10 cellular contexts compared by ENCODE assay signal in genomic region chr3:193743702-193744047, GRCh38.
DNase-seq lines count a peak whose midpoint lies in the region; FAIRE-seq and TF ChIP-seq lines count a peak whose summit lies in the region.
"Had no signal": no experiment of that assay in that cellular context is flagged by ENCODE, and none has a peak within 500 bp of the region (broad histone marks: within the 10 kb centered on the region; RNA-seq: fewer than 3 reads in every experiment).

No MANE protein-coding gene starts in this region.

- H3K36me3 ChIP-seq in HUES48 (ENCODE audit: control insufficient read depth, insufficient read depth, low read length) (no peaks in the 10 kb centered on the region), bronchial epithelial cell (ENCODE audit: control insufficient read depth, insufficient read depth, low read length) (no peaks in the 10 kb centered on the region), small intestine (ENCODE audit: control insufficient read depth in 2 of 2, insufficient read depth in 2 of 2, low read length in 2 of 2) (no peaks in the 10 kb centered on the region)

- H3K27me3 ChIP-seq in HUES48 (ENCODE audit: control insufficient read depth, insufficient read depth, low read length) = no peaks in the 10 kb centered on the region
- no peaks in the 10 kb centered on the region for H3K27me3 ChIP-seq in bronchial epithelial cell (ENCODE audit: control insufficient read depth, insufficient read depth, low read length)
- H3K27me3 ChIP-seq in small intestine (ENCODE audit: control insufficient read depth in 2 of 2, insufficient read depth in 2 of 2, low read length in 2 of 2) = no peaks in the 10 kb centered on the region

- peaks cover 9% of the 10 kb centered on the region for H3K4me1 Mint-ChIP-seq in activated naive CD4-positive, alpha-beta T cell treated with anti-CD3 and anti-CD28 coated beads, Interleukin-2, amount 50 U/mL, for 24 hours
- H3K4me1 Mint-ChIP-seq in type B pancreatic cell (ENCODE audit: unreplicated experiment) = peaks cover 21% of the 10 kb centered on the region

- FAIRE-seq in bronchial epithelial cell (lab: Jason Lieb, UNC) = no peak
- FAIRE-seq in small intestine (lab: Jason Lieb, UNC) = no peak

- H3K36me3 Mint-ChIP-seq in activated naive CD4-positive, alpha-beta T cell treated with anti-CD3 and anti-CD28 coated beads, Interleukin-2, amount 50 U/mL, for 24 hours = no peaks in the 10 kb centered on the region
- H3K36me3 Mint-ChIP-seq in type B pancreatic cell = no peaks in the 10 kb centered on the region

- no peak overlapping the region for H3K27ac Mint-ChIP-seq in activated naive CD4-positive, alpha-beta T cell treated with anti-CD3 and anti-CD28 coated beads, Interleukin-2, amount 50 U/mL, for 24 hours
- peak overlapping the region; percentile 87 for H3K27ac Mint-ChIP-seq in type B pancreatic cell

- no peaks in the 10 kb centered on the region for H3K9me3 Mint-ChIP-seq in activated naive CD4-positive, alpha-beta T cell treated with anti-CD3 and anti-CD28 coated beads, Interleukin-2, amount 50 U/mL, for 24 hours
- no peaks in the 10 kb centered on the region for H3K9me3 Mint-ChIP-seq in type B pancreatic cell

- no peak overlapping the region for H3K9ac ChIP-seq in HUES48 (ENCODE audit: low read depth, low read length)

- peak overlapping the region; percentile 15 for H3K4me3 Mint-ChIP-seq in activated naive CD4-positive, alpha-beta T cell treated with anti-CD3 and anti-CD28 coated beads, Interleukin-2, amount 50 U/mL, for 24 hours
- H3K4me3 Mint-ChIP-seq in type B pancreatic cell = peak overlapping the region; percentile 80

- DNase-seq in activated naive CD4-positive, alpha-beta T cell treated with anti-CD3 and anti-CD28 coated beads, Interleukin-2, amount 50 U/mL, for 16 hours = no peak
- DNase-seq in bronchial epithelial cell (ENCODE audit: low read depth) (peak; percentile 61), type B pancreatic cell (ENCODE audit: extremely low spot score, unreplicated experiment) (no peak), foreskin fibroblast (no peak), NCI-H526 (lab: John Stamatoyannopoulos, UW) (no peak), small intestine (no peak)
- DNase-seq: activated CD8-positive, alpha-beta memory T cell treated with anti-CD3 and anti-CD28 coated beads for 24 hours had no signal

- H3K27ac ChIP-seq in HUES48 (ENCODE audit: low read depth, low read length) = peak overlapping the region; percentile 53
- no peak overlapping the region for H3K27ac ChIP-seq in small intestine (ENCODE audit: low read depth in 1 of 2, low read length in 1 of 2)
- H3K27ac ChIP-seq: epithelial cell of prostate had no signal

- no peak for TF ChIP-seq CTCF in bronchial epithelial cell (IDR thresholded peaks at IDR 0.05; ENCODE audit: insufficient read depth, low read length, severe bottlenecking)
- TF ChIP-seq CTCF in type B pancreatic cell (conservative IDR thresholded peaks at IDR 0.05) = no peak
- no peak for TF ChIP-seq CTCF in foreskin fibroblast (IDR thresholded peaks at IDR 0.05; ENCODE audit: low read depth, low read length)

- H3K9me3 ChIP-seq in HUES48 (ENCODE audit: control insufficient read depth, insufficient read depth, low read length) = no peaks in the 10 kb centered on the region
- no peaks in the 10 kb centered on the region for H3K9me3 ChIP-seq in small intestine (ENCODE audit: control insufficient read depth, low read depth)

- H3K4me1 ChIP-seq in HUES48 (ENCODE audit: control insufficient read depth, insufficient read depth, low read length) (peaks cover 28% of the 10 kb centered on the region), small intestine (ENCODE audit: control insufficient read depth in 2 of 2, insufficient read depth in 1 of 2, low read depth in 1 of 2, low read length in 1 of 2) (no peaks in the 10 kb centered on the region)

- H3K27me3 Mint-ChIP-seq in activated naive CD4-positive, alpha-beta T cell treated with anti-CD3 and anti-CD28 coated beads, Interleukin-2, amount 50 U/mL, for 24 hours = no peaks in the 10 kb centered on the region
- no peaks in the 10 kb centered on the region for H3K27me3 Mint-ChIP-seq in type B pancreatic cell

- 21 to 28% (median 24%) methylated on average over 8 of the region's 8 CpGs for WGBS in small intestine, 3 donors

- H3K4me3 ChIP-seq in HUES48 (ENCODE audit: low read depth, low read length) (no peak overlapping the region), bronchial epithelial cell (ENCODE audit: low read depth, low read length) (peak overlapping the region; percentile 7), foreskin fibroblast (ENCODE audit: low read depth in 1 of 2, low read length in 2 of 2) (no peak overlapping the region), small intestine (ENCODE audit: low read depth in 1 of 2, low read length in 2 of 2) (no peak overlapping the region)
